Comparison of ENCODE assay signal across 24 cellular contexts in genomic region chr19:2103308-2103707, GRCh38.
"Had no signal": no experiment of that assay in that cellular context is flagged by ENCODE, and none has a peak within 500 bp of the region (broad histone marks: within the 10 kb centered on the region; RNA-seq: fewer than 3 reads in every experiment).

No MANE protein-coding gene starts in this region.

- H3K27ac ChIP-seq: HL-60, PC-9, Peyer's patch, SJSA1 had no signal

- H3K4me3 ChIP-seq: MG63, PC-9, Peyer's patch, SJSA1 had no signal

- H3K27me3 ChIP-seq: MG63, Peyer's patch, SJSA1 had no signal

- H3K9me3 ChIP-seq: MG63, SK-N-SH had no signal

- H3K4me1 ChIP-seq: Peyer's patch, SJSA1 had no signal

- DNase-seq: Karpas-422; KG1; MG63; NCI-H1092; NCI-H1105 treated with DMSO at 0.1 percent for 48 hours; NCI-H1417 treated with DMSO at 0.1 percent for 48 hours; NCI-H146; NCI-H1694 treated with DMSO at 0.1 percent for 48 hours; NCI-H1930; NCI-H2081; NCI-H2107; NCI-H2227 treated with DMSO at 0.1 percent for 48 hours; NCI-H524; NCI-H526 treated with DMSO at 0.1 percent for 48 hours; NCI-H748 treated with DMSO at 0.1 percent for 48 hours; NK-92 treated with Interleukin-12 subunit alpha and Interleukin-12 subunit beta, amount 100 ng/mL, for 24 hours; OCI-M1; PC-9; Peyer's patch; Right ventricle myocardium superior; SIG-M5; SK-N-SH had no signal
